ENCODE assay signal across 13 cellular contexts in the genomic region with DNA sequence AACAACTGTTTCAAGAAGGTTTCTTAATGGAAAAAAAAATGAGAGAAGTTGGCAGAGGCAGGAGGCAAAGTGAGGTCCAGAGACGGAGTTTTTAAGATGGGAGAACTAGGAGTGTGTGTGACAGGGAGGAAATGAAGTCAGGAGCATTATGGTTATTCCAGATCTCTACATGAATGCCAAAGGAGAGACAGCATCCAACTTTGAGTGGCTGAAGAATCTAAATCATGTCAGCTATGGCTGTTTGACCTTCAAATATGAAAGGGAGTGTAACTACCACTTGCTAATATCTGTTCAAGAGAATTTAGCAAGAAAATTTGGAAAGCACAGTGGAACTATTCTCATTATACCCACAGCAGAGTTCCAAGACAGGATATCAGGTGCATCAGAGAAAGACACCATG.
A peak's percentile ranks its signal among the peaks of the same experiment; 100 is the strongest.
DNase-seq lines count a peak whose midpoint lies in the region; ATAC-seq and TF ChIP-seq lines count a peak whose summit lies in the region.
"Had no signal": no experiment of that assay in that cellular context is flagged by ENCODE, and none has a peak within 500 bp of the region (broad histone marks: within the 10 kb centered on the region; RNA-seq: fewer than 3 reads in every experiment).

No MANE protein-coding gene starts in this region.

- no peak for TF ChIP-seq CTCF in omental fat pad (IDR thresholded peaks at IDR 0.05)

- DNase-seq in left ventricle myocardium superior (no peak), left cardiac atrium (no peak), SJSA1 (ENCODE audit: low read depth in 1 of 2, low spot score in 2 of 2) (no peak), omental fat pad (ENCODE audit: low spot score) (no peak), SKM-1 treated with dmso at 0.1 percent for 144 hours (lab: John Stamatoyannopoulos, UW; ENCODE audit: unreplicated experiment) (no peak)
- DNase-seq in activated CD8-positive, alpha-beta memory T cell treated with anti-CD3 and anti-CD28 coated beads, Interleukin-2, amount 50 U/mL, for 48 hours: no peak
- DNase-seq: BE2C; C1 segment of cervical spinal cord; CD4-positive, CD25-positive, alpha-beta regulatory T cell; CD8-positive, alpha-beta memory T cell; COR-L47; GDM1 had no signal

- H3K4me1 ChIP-seq in SJSA1 (replicated peaks): peaks cover 29% of the 10 kb centered on the region
- H3K4me1 ChIP-seq: BE2C had no signal

- H3K36me3 ChIP-seq in SJSA1: no peaks in the 10 kb centered on the region
- H3K36me3 ChIP-seq: BE2C had no signal

- peak; percentile 40 for ATAC-seq in left ventricle myocardium superior
- ATAC-seq in left cardiac atrium: no peak
- ATAC-seq in omental fat pad (ENCODE audit: low FRiP score): peak; percentile 79
- ATAC-seq: GM23338 had no signal

- no peaks in the 10 kb centered on the region for H3K9me3 ChIP-seq in SJSA1 (replicated peaks)
- H3K9me3 ChIP-seq: BE2C had no signal

- H3K4me3 ChIP-seq in SJSA1: no peak overlapping the region
- H3K4me3 ChIP-seq: GM23338 had no signal

- intact Hi-C loops in left ventricle myocardium superior (cut with micrococcal nuclease) (no loop called here), left cardiac atrium (cut with DNase I) (no loop called here)

- H3K27ac ChIP-seq in SJSA1: peak overlapping the region; percentile 78

- H3K27me3 ChIP-seq in SJSA1 (replicated peaks): no peaks in the 10 kb centered on the region
- H3K27me3 ChIP-seq: BE2C had no signal

Comparison
In these comparisons a context has a peak if more than half of its experiments do, and no peak if none do; other contexts are left out.
1. ATAC-seq: peak in left ventricle myocardium superior (single experiment) and omental fat pad (single experiment); none in left cardiac atrium (0 of 2).